Comparison of ENCODE assay signal across 9 cellular contexts in genomic region chr9:136665704-136666363, GRCh38. TPM values are rescaled to one million over a fixed set of nuclear protein-coding genes. Genes with fewer than 3 reads are reported as not detected.
DNase-seq lines count a peak whose midpoint lies in the region; ATAC-seq and TF ChIP-seq lines count a peak whose summit lies in the region.
"Had no signal": no experiment of that assay in that cellular context is flagged by ENCODE, and none has a peak within 500 bp of the region (broad histone marks: within the 10 kb centered on the region; RNA-seq: fewer than 3 reads in every experiment).

No MANE protein-coding gene starts in this region.

- H3K4me3 Mint-ChIP-seq in activated B cell treated with CpG ODN at 0.5 μM for 24 hours: no peak overlapping the region

- no peaks in the 10 kb centered on the region for H3K36me3 ChIP-seq in vagina

- peaks cover 6% of the 10 kb centered on the region for H3K4me1 Mint-ChIP-seq in activated B cell treated with CpG ODN at 0.5 μM for 24 hours

- no peaks in the 10 kb centered on the region for H3K36me3 Mint-ChIP-seq in activated B cell treated with CpG ODN at 0.5 μM for 24 hours (ENCODE audit: low read depth)

- H3K27me3 Mint-ChIP-seq in activated B cell treated with CpG ODN at 0.5 μM for 24 hours: peaks cover 16% of the 10 kb centered on the region

- TF ChIP-seq CTCF in activated B cell treated with CpG ODN at 0.5 μM for 24 hours (IDR thresholded peaks at IDR 0.05): no peak
- no peak for TF ChIP-seq CTCF in vagina (IDR thresholded peaks at IDR 0.05)

- H3K27ac Mint-ChIP-seq in activated B cell treated with CpG ODN at 0.5 μM for 24 hours: no peak overlapping the region

- TF ChIP-seq POLR2A in vagina (IDR thresholded peaks at IDR 0.05): no peak

- H3K4me3 ChIP-seq in vagina: peak overlapping the region; percentile 43 to 52

- peaks cover 13% of the 10 kb centered on the region for H3K4me1 ChIP-seq in vagina

- H3K9me3 Mint-ChIP-seq in activated B cell treated with CpG ODN at 0.5 μM for 24 hours: no peaks in the 10 kb centered on the region

- CTCF ChIA-PET in activated B cell treated with CpG ODN at 0.5 μM for 24 hours (lab: Charles Lee): no interaction called here

- POLR2A ChIA-PET in activated B cell treated with CpG ODN at 0.5 μM for 24 hours (lab: Charles Lee): no interaction called here

- H3K9me3 ChIP-seq in vagina: no peaks in the 10 kb centered on the region

- DNase-seq in left cardiac atrium (peak; percentile 48), Right ventricle myocardium inferior (ENCODE audit: missing footprints) (no peak), activated B cell treated with CpG ODN at 0.5 μM for 24 hours (no peak), iPS-NIHi11 (ENCODE audit: low spot score) (peak; percentile 93), vagina (ENCODE audit: extremely low spot score in 2 of 2) (no peak), DMS153 treated with DMSO at 0.1 percent for 48 hours (lab: John Stamatoyannopoulos, UW; ENCODE audit: unreplicated experiment) (no peak), NCI-H1694 treated with DMSO at 0.1 percent for 48 hours (lab: John Stamatoyannopoulos, UW) (no peak), Ammon's horn (ENCODE audit: low spot score) (no peak)
- DNase-seq: kidney glomerular epithelial cell had no signal

- intact Hi-C loops in left cardiac atrium (cut with DNase I): no loop called here
- intact Hi-C loops in Right ventricle myocardium inferior (cut with DNase I): no loop called here
- intact Hi-C loops in activated B cell treated with CpG ODN at 0.5 μM for 24 hours (cut with micrococcal nuclease): loop anchor here (10.0 kb wide), 1 partner anchor 49 kb away; the partner anchor contains the start of gene DIPK1B
- intact Hi-C loops in vagina (cut with DNase I): loop anchor here (5.0 kb wide), 1 partner anchor 61 kb away; no protein-coding TSS in a partner anchor

- peaks cover 4% of the 10 kb centered on the region for H3K27me3 ChIP-seq in vagina

- peak overlapping the region; percentile 13 for H3K27ac ChIP-seq in vagina

- no peak for ATAC-seq in left cardiac atrium
- ATAC-seq in Right ventricle myocardium inferior: no peak
- ATAC-seq in activated B cell treated with CpG ODN at 0.5 μM for 24 hours (ENCODE audit: low read depth): peak; percentile 55

RNA-seq across cellular contexts. Expression of gene EGFL7, which starts 3.1 kb away (rescaled TPM):
- total RNA-seq in left cardiac atrium (100 to 1,000 TPM in 1 of 2 donors, 10 to 100 TPM in 1; 86.6 to 138 TPM), Right ventricle myocardium inferior (72.0 TPM), activated B cell treated with CpG ODN at 0.5 μM for 24 hours (not detected in 2 replicates), vagina (272 TPM)

RNA-seq across cellular contexts. Expression of gene AGPAT2, which starts 21.4 kb away (rescaled TPM):
- total RNA-seq in left cardiac atrium: 100 to 1,000 TPM; 154 TPM
- total RNA-seq in Right ventricle myocardium inferior: 57.9 TPM
- 16.6 and 17.1 TPM in 2 replicates for total RNA-seq in activated B cell treated with CpG ODN at 0.5 μM for 24 hours
- 87.2 TPM for total RNA-seq in vagina

RNA-seq across cellular contexts. Expression of gene DIPK1B, which starts 46.5 kb away (rescaled TPM):
- total RNA-seq in left cardiac atrium (10 to 100 TPM; 23.2 to 35.2 TPM), Right ventricle myocardium inferior (16.4 TPM), activated B cell treated with CpG ODN at 0.5 μM for 24 hours (1.5 and 2.2 TPM in 2 replicates), vagina (11.5 TPM)

Comparison
In these comparisons a context has a peak if more than half of its experiments do, and no peak if none do; other contexts are left out.
1. DNase-seq: peak in left cardiac atrium (single experiment) and iPS-NIHi11 (single experiment); none in Right ventricle myocardium inferior (single experiment), activated B cell treated with CpG ODN at 0.5 μM for 24 hours (single experiment), vagina (0 of 2), DMS153 treated with DMSO at 0.1 percent for 48 hours (single experiment), NCI-H1694 treated with DMSO at 0.1 percent for 48 hours (single experiment) and Ammon's horn (single experiment).
2. RNA of gene EGFL7, which starts 3.1 kb away (total RNA-seq): 272 TPM in vagina (single experiment), 86.6 to 138 TPM in left cardiac atrium and 72.0 TPM in Right ventricle myocardium inferior (single experiment); not detected in activated B cell treated with CpG ODN at 0.5 μM for 24 hours; every median in the first group is over 10 times any median in the second.
3. intact Hi-C loops: an anchor here in activated B cell treated with CpG ODN at 0.5 μM for 24 hours (10.0 kb wide) and vagina (5.0 kb wide); none called in left cardiac atrium and Right ventricle myocardium inferior.